In the genomic region with DNA sequence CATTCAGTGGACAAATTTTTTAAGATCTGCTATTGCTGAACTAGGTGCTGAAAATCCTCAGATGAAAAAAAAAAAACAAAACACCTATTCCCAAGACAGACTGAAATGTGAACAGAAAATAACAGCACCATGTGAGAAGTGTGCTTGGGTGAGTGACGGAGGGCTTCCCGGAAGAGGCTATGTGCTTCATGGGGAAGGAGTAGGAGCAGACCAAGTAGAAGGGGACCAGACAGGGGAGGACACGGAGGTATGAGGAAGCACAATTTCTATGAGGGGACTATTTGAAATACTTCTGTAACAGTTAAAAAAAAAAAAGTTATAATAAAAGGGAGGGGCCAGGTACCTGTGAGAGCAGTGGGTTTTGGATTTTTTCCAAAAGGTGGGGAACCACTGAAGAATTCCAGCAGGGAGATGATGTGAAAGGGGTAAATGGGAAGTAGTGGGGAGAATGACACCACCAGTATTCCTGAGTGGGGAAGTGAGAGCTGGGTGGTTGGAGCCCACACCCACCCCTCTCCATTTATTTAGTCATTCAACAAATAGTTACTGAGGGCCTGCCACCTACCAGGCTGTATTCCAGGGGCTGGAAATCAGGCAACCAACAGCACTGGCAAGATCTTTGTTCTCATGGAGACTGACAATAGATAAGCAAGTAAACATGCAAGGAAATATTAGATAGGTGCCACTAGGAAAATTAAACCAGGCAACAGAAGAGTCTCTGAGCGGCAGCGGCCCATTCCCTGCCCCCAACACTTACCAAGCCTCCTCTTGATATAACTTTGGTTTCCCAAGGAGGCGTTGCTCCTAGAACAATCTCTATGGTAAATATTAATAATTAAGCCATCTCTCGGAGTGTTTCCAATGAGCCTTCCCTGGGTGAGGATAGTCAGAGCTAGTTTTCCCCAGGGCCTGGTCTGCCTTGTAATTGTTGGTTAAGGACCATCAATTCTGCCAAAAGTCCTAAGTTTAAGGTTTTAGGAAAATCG, we compare ENCODE assay signal across 8 cellular contexts. TPM values are rescaled to one million over a fixed set of nuclear protein-coding genes. Genes with fewer than 3 reads are reported as not detected.
DNase-seq lines count a peak whose midpoint lies in the region; ATAC-seq and TF ChIP-seq lines count a peak whose summit lies in the region.

No MANE protein-coding gene starts in this region.

- H3K9me3 Mint-ChIP-seq in naive thymus-derived CD4-positive, alpha-beta T cell: no peaks in the 10 kb centered on the region
- no peaks in the 10 kb centered on the region for H3K9me3 Mint-ChIP-seq in activated naive CD4-positive, alpha-beta T cell treated with anti-CD3 and anti-CD28 coated beads, Interleukin-2, amount 50 U/mL, for 72 hours

- H3K36me3 ChIP-seq in MM.1S (replicated peaks; ENCODE audit: insufficient read depth, low read length) (no peaks in the 10 kb centered on the region), colonic mucosa (no peaks in the 10 kb centered on the region)
- H3K36me3 ChIP-seq in naive thymus-derived CD4-positive, alpha-beta T cell (ENCODE audit: control insufficient read depth in 2 of 3, insufficient read depth in 3 of 3, low read length in 3 of 3): peaks cover 0 to 3% (median 0%) of the 10 kb centered on the region in 3 experiments

- peaks cover 0 to 65% (median 51%) of the 10 kb centered on the region in 7 donors for H3K4me1 Mint-ChIP-seq in naive thymus-derived CD4-positive, alpha-beta T cell

- H3K4me2 ChIP-seq in MM.1S (ENCODE audit: low read depth, low read length): peak overlapping the region; percentile 33; the same call in 1 of the 2 replicates

- H3K27me3 ChIP-seq in AG04450 (ENCODE audit: control insufficient read depth, insufficient read depth, low read length) (no peaks in the 10 kb centered on the region), MM.1S (replicated peaks; ENCODE audit: insufficient read depth, low read length) (no peaks in the 10 kb centered on the region), colonic mucosa (no peaks in the 10 kb centered on the region)
- H3K27me3 ChIP-seq in naive thymus-derived CD4-positive, alpha-beta T cell (ENCODE audit: control insufficient read depth in 2 of 2, insufficient read depth in 2 of 2, low read length in 2 of 2): no peaks in the 10 kb centered on the region

- no peaks in the 10 kb centered on the region for H3K9me2 ChIP-seq in MM.1S (replicated peaks; ENCODE audit: insufficient read depth, low read length)

- intact Hi-C loops in colonic mucosa (cut with DNase I): no loop called here
- intact Hi-C loops in naive thymus-derived CD4-positive, alpha-beta T cell (cut with micrococcal nuclease): loop anchor here in 1 of 2 donors (5.0 to 10.0 kb wide), 3 partner anchors 334 to 1392 kb away; partner anchors contain the start of genes HERC1 and LACTB

- POLR2A ChIA-PET in AG04450 (lab: Yijun Ruan, JAX): no interaction called here
- POLR2A ChIA-PET in naive thymus-derived CD4-positive, alpha-beta T cell (lab: Charles Lee): interaction anchor here (0.6 to 8.8 kb wide), 6 partner anchors 8 to 99 kb away, joined by 3 to 392 read pairs (median 29); no protein-coding TSS in a partner anchor

- H3K4me3 Mint-ChIP-seq in naive thymus-derived CD4-positive, alpha-beta T cell: peak overlapping the region; percentile 38 to 96 (median 92)

- CTCF ChIA-PET in AG04450 (lab: Charles Lee): interaction anchor here (1.5 to 2.0 kb wide), 2 partner anchors 13 to 15 kb away, joined by 3 to 8 read pairs; no protein-coding TSS in a partner anchor
- CTCF ChIA-PET in naive thymus-derived CD4-positive, alpha-beta T cell (lab: Charles Lee): interaction anchor here (0.6 to 6.6 kb wide), 4 partner anchors 13 to 32 kb away, joined by 3 to 70 read pairs (median 8); no protein-coding TSS in a partner anchor

- H2AFZ ChIP-seq in MM.1S (ENCODE audit: low read length): no peak overlapping the region

- peak overlapping the region in 4 of 9 donors; percentile 50 to 99 (median 99) for H3K27ac Mint-ChIP-seq in naive thymus-derived CD4-positive, alpha-beta T cell
- no peak overlapping the region for H3K27ac Mint-ChIP-seq in activated naive CD4-positive, alpha-beta T cell treated with anti-CD3 and anti-CD28 coated beads, Interleukin-2, amount 50 U/mL, for 72 hours

- ATAC-seq in naive thymus-derived CD4-positive, alpha-beta T cell: no peak
- no peak for ATAC-seq in HG03439 (IDR thresholded peaks at IDR 0.05; ENCODE audit: unreplicated experiment)
- ATAC-seq in activated naive CD4-positive, alpha-beta T cell treated with anti-CD3 and anti-CD28 coated beads, Interleukin-2, amount 50 U/mL, for 72 hours: no peak

- TF ChIP-seq CTCF in AG04450 (IDR thresholded peaks at IDR 0.05; ENCODE audit: low read depth, low read length) (no peak), MM.1S (IDR thresholded peaks at IDR 0.05; ENCODE audit: low read length) (no peak), colonic mucosa (IDR thresholded peaks at IDR 0.05) (no peak)

- no peaks in the 10 kb centered on the region for H4K20me1 ChIP-seq in MM.1S (ENCODE audit: insufficient read depth, low read length)

- H3K4me1 ChIP-seq in MM.1S (ENCODE audit: low read length) (peaks cover 37% of the 10 kb centered on the region), colonic mucosa (peaks cover 19% of the 10 kb centered on the region)
- H3K4me1 ChIP-seq in naive thymus-derived CD4-positive, alpha-beta T cell (ENCODE audit: control insufficient read depth in 2 of 2, insufficient read depth in 2 of 2, low read length in 2 of 2): peaks cover 79% of the 10 kb centered on the region in 2 donors

- peaks cover 29% of the 10 kb centered on the region for H3F3A ChIP-seq in MM.1S (ENCODE audit: insufficient read depth, low read length)

- DNase-seq in AG04450 (ENCODE audit: low read depth, low spot score): no peak
- DNase-seq in MM.1S: no peak
- no peak for DNase-seq in colonic mucosa
- DNase-seq in naive thymus-derived CD4-positive, alpha-beta T cell: no peak
- no peak for DNase-seq in NCI-H2196 (lab: John Stamatoyannopoulos, UW; ENCODE audit: unreplicated experiment)
- no peak for DNase-seq in dedifferentiated amniotic fluid mesenchymal stem cell (ENCODE audit: extremely low spot score)
- DNase-seq in activated naive CD4-positive, alpha-beta T cell treated with anti-CD3 and anti-CD28 coated beads, Interleukin-2, amount 50 U/mL, for 72 hours (ENCODE audit: low spot score in 2 of 2): no peak

- H3K9me3 ChIP-seq in AG04450 (ENCODE audit: control insufficient read depth, insufficient read depth, low read length): no peaks in the 10 kb centered on the region; the same call in 1 of the 2 replicates
- no peaks in the 10 kb centered on the region for H3K9me3 ChIP-seq in MM.1S (replicated peaks; ENCODE audit: insufficient read depth, low read length)
- H3K9me3 ChIP-seq in colonic mucosa: no peaks in the 10 kb centered on the region
- no peaks in the 10 kb centered on the region for H3K9me3 ChIP-seq in naive thymus-derived CD4-positive, alpha-beta T cell (ENCODE audit: control insufficient read depth in 2 of 3, low read length in 3 of 3)

- H3K79me2 ChIP-seq in MM.1S (ENCODE audit: low read length): peaks cover 5% of the 10 kb centered on the region

- H3K27ac ChIP-seq in AG04450 (ENCODE audit: low read depth, low read length): peak overlapping the region; percentile 80
- H3K27ac ChIP-seq in MM.1S (ENCODE audit: low read length): no peak overlapping the region
- peak overlapping the region; percentile 98 for H3K27ac ChIP-seq in colonic mucosa
- peak overlapping the region; percentile 97 for H3K27ac ChIP-seq in naive thymus-derived CD4-positive, alpha-beta T cell (ENCODE audit: low read depth, low read length)

- H3K9ac ChIP-seq in MM.1S (ENCODE audit: low read length) (no peak overlapping the region), colonic mucosa (ENCODE audit: low read depth in 2 of 2, low read length in 2 of 2) (peak overlapping the region in 1 of 2 donors; percentile 100)

- no peak overlapping the region; the same call in 1 of the 2 replicates for H3K4me3 ChIP-seq in AG04450 (ENCODE audit: low read depth, low read length)
- no peak overlapping the region for H3K4me3 ChIP-seq in MM.1S (ENCODE audit: low read length)
- no peak overlapping the region for H3K4me3 ChIP-seq in colonic mucosa
- H3K4me3 ChIP-seq in naive thymus-derived CD4-positive, alpha-beta T cell (ENCODE audit: low read length): peak overlapping the region; percentile 36

- peaks cover 0 to 3% (median 0%) of the 10 kb centered on the region in 5 donors for H3K36me3 Mint-ChIP-seq in naive thymus-derived CD4-positive, alpha-beta T cell
- peaks cover 0 to 2% of the 10 kb centered on the region in 2 donors for H3K36me3 Mint-ChIP-seq in activated naive CD4-positive, alpha-beta T cell treated with anti-CD3 and anti-CD28 coated beads, Interleukin-2, amount 50 U/mL, for 72 hours

- no peaks in the 10 kb centered on the region for H3K27me3 Mint-ChIP-seq in naive thymus-derived CD4-positive, alpha-beta T cell

RNA-seq across cellular contexts. Expression of gene USP3, which starts 3.8 kb away (rescaled TPM):
- 24.0 and 30.7 TPM in 2 replicates for polyA plus RNA-seq in AG04450 (2011; rRNA removed)
- 38.2 and 45.0 TPM in 2 replicates for polyA minus RNA-seq in AG04450 (2011; rRNA and poly(A)+ RNA removed)
- 10 to 100 TPM; 57.6 to 74.2 TPM for total RNA-seq in colonic mucosa
- total RNA-seq in naive thymus-derived CD4-positive, alpha-beta T cell: 100 to 1,000 TPM in 4 of 5 experiments, 10 to 100 TPM in 1; 64.2 to 288 (median 155) TPM
- 10 to 100 TPM; 53.3 to 62.8 TPM for polyA plus RNA-seq in naive thymus-derived CD4-positive, alpha-beta T cell
- 10 to 100 TPM; 71.4 to 81.4 TPM for total RNA-seq in activated naive CD4-positive, alpha-beta T cell treated with anti-CD3 and anti-CD28 coated beads, Interleukin-2, amount 50 U/mL, for 72 hours
